26 cellular contexts compared by ENCODE assay signal in genomic region chr4:88172987-88173386, GRCh38.
"Had no signal": no experiment of that assay in that cellular context is flagged by ENCODE, and none has a peak within 500 bp of the region (broad histone marks: within the 10 kb centered on the region; RNA-seq: fewer than 3 reads in every experiment).

No MANE protein-coding gene starts in this region.

- ATAC-seq: left colon; left lung; lower lobe of right lung; natural killer cell; sciatic nerve; stimulated activated memory B cell treated with anti-CD40 and anti-IgM and Interleukin-4, amounts not matched to agents 10 μg/mL and 1 μg/mL and 100 μg/mL, for 72 hours; stimulated activated naive CD8-positive, alpha-beta T cell treated with anti-CD3 and anti-CD28 coated beads, Interleukin-15, amount 100 ng/mL, for 72 hours had no signal

- H3K27ac Mint-ChIP-seq: immature natural killer cell; natural killer cell; progenitor cell of endocrine pancreas; stimulated activated memory B cell treated with anti-CD40 and anti-IgM and Interleukin-4, amounts not matched to agents 10 μg/mL and 1 μg/mL and 100 μg/mL, for 72 hours; stimulated activated naive CD8-positive, alpha-beta T cell treated with anti-CD3 and anti-CD28 coated beads, Interleukin-15, amount 100 ng/mL, for 72 hours; type B pancreatic cell had no signal

- H3K4me1 ChIP-seq: right atrium auricular region, spleen, tibial nerve, uterus had no signal

- H3K27me3 Mint-ChIP-seq: naive B cell; progenitor cell of endocrine pancreas; stimulated activated naive CD8-positive, alpha-beta T cell treated with anti-CD3 and anti-CD28 coated beads, Interleukin-15, amount 100 ng/mL, for 72 hours; type B pancreatic cell had no signal

- H3K4me1 Mint-ChIP-seq: immature natural killer cell; naive B cell; natural killer cell; stimulated activated memory B cell treated with anti-CD40 and anti-IgM and Interleukin-4, amounts not matched to agents 10 μg/mL and 1 μg/mL and 100 μg/mL, for 72 hours; stimulated activated naive CD8-positive, alpha-beta T cell treated with anti-CD3 and anti-CD28 coated beads, Interleukin-15, amount 100 ng/mL, for 72 hours had no signal

- H3K4me3 Mint-ChIP-seq: immature natural killer cell; naive B cell; natural killer cell; nephron progenitor cell; stimulated activated memory B cell treated with anti-CD40 and anti-IgM and Interleukin-4, amounts not matched to agents 10 μg/mL and 1 μg/mL and 100 μg/mL, for 72 hours; stimulated activated naive CD8-positive, alpha-beta T cell treated with anti-CD3 and anti-CD28 coated beads, Interleukin-15, amount 100 ng/mL, for 72 hours; type B pancreatic cell had no signal

- H3K9me3 ChIP-seq: left lung, lower lobe of right lung, ovary, right atrium auricular region, spleen, tibial nerve, uterus had no signal

- DNase-seq: hypothalamus; immature natural killer cell; kidney; left colon; left lung; lower lobe of right lung; mammary epithelial cell; mesenchymal stem cell; naive B cell; natural killer cell; nephron progenitor cell; ovary; spleen; stimulated activated CD4-positive, alpha-beta T cell treated with anti-CD3 and anti-CD28 coated beads, Interleukin-4, amount 100 ng/mL, for 24 hours; stimulated activated naive CD4-positive, alpha-beta T cell treated with Interleukin-2 at 50 U/mL for 16 hours; stimulated activated naive CD8-positive, alpha-beta T cell treated with anti-CD3 and anti-CD28 coated beads, Interleukin-15, amount 100 ng/mL, for 72 hours; substantia nigra; uterus had no signal

- H3K4me3 ChIP-seq: left lung, lower lobe of right lung, ovary, right atrium auricular region, skin epidermis, spleen, tibial nerve, uterus had no signal

- H3K36me3 Mint-ChIP-seq: immature natural killer cell; naive B cell; natural killer cell; stimulated activated memory B cell treated with anti-CD40 and anti-IgM and Interleukin-4, amounts not matched to agents 10 μg/mL and 1 μg/mL and 100 μg/mL, for 72 hours; type B pancreatic cell had no signal

- H3K36me3 ChIP-seq: left lung, lower lobe of right lung, ovary, right atrium auricular region, spleen, tibial nerve, uterus had no signal

- H3K27ac ChIP-seq: left lung, lower lobe of right lung, ovary, right atrium auricular region, skin epidermis, spleen, tibial nerve, uterus had no signal

- H3K27me3 ChIP-seq: left lung, ovary, right atrium auricular region, spleen, tibial nerve, uterus had no signal

- H3K9me3 Mint-ChIP-seq: immature natural killer cell; natural killer cell; nephron progenitor cell; stimulated activated memory B cell treated with anti-CD40 and anti-IgM and Interleukin-4, amounts not matched to agents 10 μg/mL and 1 μg/mL and 100 μg/mL, for 72 hours; stimulated activated naive CD8-positive, alpha-beta T cell treated with anti-CD3 and anti-CD28 coated beads, Interleukin-15, amount 100 ng/mL, for 72 hours; type B pancreatic cell had no signal

- FAIRE-seq: islet of Langerhans, kidney had no signal
